In genomic region chr12:105759172-105759571, GRCh38 we compare ENCODE assay signal across 28 cellular contexts.
"Had no signal": no experiment of that assay in that cellular context is flagged by ENCODE, and none has a peak within 500 bp of the region (broad histone marks: within the 10 kb centered on the region; RNA-seq: fewer than 3 reads in every experiment).

No MANE protein-coding gene starts in this region.

- H2AFZ ChIP-seq: hepatocyte had no signal

- H3K79me2 ChIP-seq: hepatocyte had no signal

- H3K27me3 ChIP-seq: breast epithelium, colonic mucosa, gastroesophageal sphincter, hepatocyte, ovary, right lobe of liver, testis, transverse colon, uterus had no signal

- H3K27ac ChIP-seq: breast epithelium, colonic mucosa, gastroesophageal sphincter, hepatocyte, neutrophil, ovary, right lobe of liver, skin epidermis, testis, transverse colon, uterus had no signal

- H3K36me3 ChIP-seq: breast epithelium, colonic mucosa, gastroesophageal sphincter, neutrophil, ovary, right lobe of liver, transverse colon, uterus had no signal

- H3K4me1 ChIP-seq: breast epithelium, colonic mucosa, right lobe of liver, testis, transverse colon, uterus had no signal

- H3K4me2 ChIP-seq: hepatocyte had no signal

- H3K4me3 ChIP-seq: breast epithelium, colonic mucosa, gastroesophageal sphincter, hepatocyte, ovary, right lobe of liver, skin epidermis, testis, transverse colon, uterus had no signal

- H3K9me3 ChIP-seq: breast epithelium, colonic mucosa, gastroesophageal sphincter, neutrophil, ovary, right lobe of liver, testis, transverse colon, uterus had no signal

- DNase-seq: activated CD4-positive, alpha-beta T cell treated with anti-CD3 and anti-CD28 coated beads for 1 hour; activated CD4-positive, alpha-beta T cell treated with anti-CD3 and anti-CD28 coated beads, Interleukin-2, amount 50 U/mL, for 1 hour; activated CD8-positive, alpha-beta T cell treated with anti-CD3 and anti-CD28 coated beads for 36 hours; activated gamma-delta T cell treated with Interleukin-2 at 50 U/mL for 16 hours; activated naive CD8-positive, alpha-beta T cell treated with anti-CD3 and anti-CD28 coated beads, Interleukin-2, amount 50 U/mL, for 24 hours; activated T-cell treated with anti-CD3 and anti-CD28 coated beads, Interleukin-2, amount 50 U/mL, for 4 hours; amygdala; colonic mucosa; effector CD8-positive, alpha-beta T cell; erythroblast; kidney; left colon; naive B cell; nephron progenitor cell; ovary; right lobe of liver; stimulated activated CD4-positive, alpha-beta T cell treated with anti-CD3 and anti-CD28 coated beads, Interleukin-12 subunit alpha, Interleukin-12 subunit beta, amount 100 ng/mL, for 4 hours; stimulated activated CD4-positive, alpha-beta T cell treated with anti-CD3 and anti-CD28 coated beads, Interleukin-4, amount 100 ng/mL, for 1 hour; stimulated activated naive CD8-positive, alpha-beta T cell treated with anti-CD3 and anti-CD28 coated beads, Interleukin-15, Interleukin-2, amounts not matched to agents 100 U/mL and 50 U/mL, for 24 hours; T1000; testis; transverse colon; uterus had no signal
